ENCODE assay signal across 3 cellular contexts in genomic region chr18:35253655-35254287, GRCh38.
TF ChIP-seq lines count a peak whose summit lies in the region.

No MANE protein-coding gene starts in this region.

TF ChIP-seq in HepG2, 621 proteins besides CTCF, POLR2A, EP300 and RAD21:
- TF ChIP-seq ZNF274 (CRISPR knock-in tag; IDR thresholded peaks at IDR 0.05) = peak; percentile 41; the same call in 1 of the 2 replicates
- TF ChIP-seq RNF2 (conservative IDR thresholded peaks at IDR 0.05; ENCODE audit: low read depth) = no peak

TF ChIP-seq in K562, 482 proteins besides CTCF, POLR2A, EP300 and RAD21:
- TF ChIP-seq ZFPM2 (CRISPR knock-in tag; IDR thresholded peaks at IDR 0.05) (no peak), ZNF274 (IDR thresholded peaks at IDR 0.05; ENCODE audit: borderline replicate concordance, low read depth, low read length) (peak; percentile 82), USF1 (CRISPR knock-in tag; IDR thresholded peaks at IDR 0.05) (no peak)

TF ChIP-seq in liver, 16 proteins besides CTCF, POLR2A, EP300 and RAD21:
- no peak for TF ChIP-seq EGR1 (IDR thresholded peaks at IDR 0.05; ENCODE audit: low read depth in 2 of 2)
- TF ChIP-seq FOXA1 (IDR thresholded peaks at IDR 0.05) = no peak
- TF ChIP-seq JUND (IDR thresholded peaks at IDR 0.05) = no peak
- TF ChIP-seq YY1 (IDR thresholded peaks at IDR 0.05) = no peak
- no peak for TF ChIP-seq ZBTB33 (IDR thresholded peaks at IDR 0.05)
- no peak for TF ChIP-seq SP1 (IDR thresholded peaks at IDR 0.05)
- TF ChIP-seq RXRA (IDR thresholded peaks at IDR 0.05) = no peak
- TF ChIP-seq HNF4A (conservative IDR thresholded peaks at IDR 0.05) = no peak
- TF ChIP-seq FOXA2 (IDR thresholded peaks at IDR 0.05) = no peak
- no peak for TF ChIP-seq HNF4G (IDR thresholded peaks at IDR 0.05)
- TF ChIP-seq REST (IDR thresholded peaks at IDR 0.05) = no peak
- no peak for TF ChIP-seq ATF3 (IDR thresholded peaks at IDR 0.05)
- no peak for TF ChIP-seq NR2F2 (IDR thresholded peaks at IDR 0.05)
